ENCODE assay signal across 19 cellular contexts in the genomic region with DNA sequence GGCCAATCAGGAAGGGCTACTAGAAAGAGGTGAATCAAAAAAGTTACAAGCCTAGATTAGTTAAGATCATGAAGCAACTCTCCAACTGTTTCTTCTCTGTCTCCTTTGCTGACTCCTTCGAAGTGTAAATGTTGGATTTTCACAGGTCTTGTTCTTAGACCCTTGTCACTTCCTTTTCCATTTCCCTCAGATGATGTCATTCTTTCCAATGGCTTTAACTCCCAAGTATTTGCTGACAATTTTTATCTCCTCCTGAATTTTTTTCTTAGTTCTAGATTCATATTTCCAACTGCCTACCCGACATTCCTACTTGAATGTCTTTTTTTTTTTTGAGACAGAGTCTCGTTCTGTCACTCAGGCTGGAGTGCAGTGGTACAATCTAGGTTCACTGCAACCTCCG.
"Had no signal": no experiment of that assay in that cellular context is flagged by ENCODE, and none has a peak within 500 bp of the region (broad histone marks: within the 10 kb centered on the region; RNA-seq: fewer than 3 reads in every experiment).

No MANE protein-coding gene starts in this region.

- ATAC-seq: left lobe of liver; naive thymus-derived CD4-positive, alpha-beta T cell; right cardiac atrium; stimulated activated memory B cell treated with anti-CD40 and anti-IgM and Interleukin-4, amounts not matched to agents 10 μg/mL and 1 μg/mL and 100 μg/mL, for 72 hours; stimulated activated naive CD8-positive, alpha-beta T cell treated with anti-CD3 and anti-CD28 coated beads, Interleukin-15, Interleukin-2, amounts not matched to agents 100 U/mL and 50 U/mL, for 24 hours had no signal

- DNase-seq: cerebellar nuclear complex; effector CD8-positive, alpha-beta T cell; endodermal cell; erythroblast; esophagus squamous epithelium; hypothalamus; mesendoderm; midbrain; naive thymus-derived CD4-positive, alpha-beta T cell; nucleus accumbens; right cardiac atrium; spleen; stimulated activated CD4-positive, alpha-beta T cell treated with anti-CD3 and anti-CD28 coated beads, Interleukin-4, amount 100 ng/mL, for 4 hours; stimulated activated naive CD8-positive, alpha-beta T cell treated with anti-CD3 and anti-CD28 coated beads, Interleukin-15, Interleukin-2, amounts not matched to agents 100 U/mL and 50 U/mL, for 24 hours; substantia nigra; testis; tibial artery had no signal
